ENCODE assay signal across 8 cellular contexts in genomic region chr6:99588618-99589289, GRCh38. TPM values are rescaled to one million over a fixed set of nuclear protein-coding genes. Genes with fewer than 3 reads are reported as not detected.
DNase-seq lines count a peak whose midpoint lies in the region; ATAC-seq and TF ChIP-seq lines count a peak whose summit lies in the region.

No MANE protein-coding gene starts in this region.

- peaks cover 93% of the 10 kb centered on the region for H3K27me3 Mint-ChIP-seq in nephron progenitor cell (ENCODE audit: low read depth, poor library complexity)

- peak overlapping the region; percentile 49 to 64 (median 56) for H3K4me3 ChIP-seq in fibroblast of lung (replicated peaks in 1 of 4; ENCODE audit: control extremely low read depth in 1 of 4, insufficient read depth in 1 of 4, low read depth in 3 of 4, low read length in 4 of 4)
- peak overlapping the region; percentile 78 for H3K4me3 ChIP-seq in thoracic aorta

- H3K27ac ChIP-seq in fibroblast of lung (ENCODE audit: insufficient read depth, low read length) = no peak overlapping the region
- no peak overlapping the region for H3K27ac ChIP-seq in thoracic aorta

- H3K9me3 ChIP-seq in fibroblast of lung (ENCODE audit: control insufficient read depth, insufficient read depth, low read depth, low read length) (no peaks in the 10 kb centered on the region), thoracic aorta (no peaks in the 10 kb centered on the region)

- no peaks in the 10 kb centered on the region for H3K36me3 Mint-ChIP-seq in nephron progenitor cell (ENCODE audit: low read depth)

- H3K9ac ChIP-seq in fibroblast of lung (ENCODE audit: insufficient read depth, low read length) = no peak overlapping the region

- peak overlapping the region; percentile 92 for H3K4me2 ChIP-seq in fibroblast of lung (ENCODE audit: extremely low read depth, insufficient read depth, low read length)

- H3K27me3 ChIP-seq in fibroblast of lung (ENCODE audit: control insufficient read depth, insufficient read depth, low read length) (peaks cover 34% of the 10 kb centered on the region), thoracic aorta (replicated peaks; ENCODE audit: insufficient read depth) (peaks cover 21% of the 10 kb centered on the region)

- H3K36me3 ChIP-seq in fibroblast of lung (ENCODE audit: control insufficient read depth, insufficient read depth, low read length) = no peaks in the 10 kb centered on the region
- H3K36me3 ChIP-seq in thoracic aorta = no peaks in the 10 kb centered on the region

- no peaks in the 10 kb centered on the region for H3K4me1 ChIP-seq in fibroblast of lung (ENCODE audit: control insufficient read depth, extremely low read depth, insufficient read depth, low read length)
- peaks cover 15 to 26% of the 10 kb centered on the region in 2 donors for H3K4me1 ChIP-seq in thoracic aorta (ENCODE audit: control insufficient read depth in 1 of 2, low read depth in 2 of 2)

- H3K9me3 Mint-ChIP-seq in nephron progenitor cell = no peaks in the 10 kb centered on the region

- no peak overlapping the region for H3K27ac Mint-ChIP-seq in nephron progenitor cell

- H2AFZ ChIP-seq in fibroblast of lung (ENCODE audit: low read length) = no peak overlapping the region

- no peaks in the 10 kb centered on the region for H4K20me1 ChIP-seq in fibroblast of lung (ENCODE audit: control insufficient read depth, extremely low read depth, insufficient read depth, low read length)

- peak; percentile 91 for ATAC-seq in GM19468 (IDR thresholded peaks at IDR 0.05; ENCODE audit: extremely low read depth, unreplicated experiment)
- peak; percentile 90 for ATAC-seq in HG03571 (IDR thresholded peaks at IDR 0.05; ENCODE audit: unreplicated experiment)
- ATAC-seq in thoracic aorta (ENCODE audit: insufficient number of reproducible peaks, low FRiP score, low read depth) = peak; percentile 74

- peaks cover 4% of the 10 kb centered on the region for H3K4me1 Mint-ChIP-seq in nephron progenitor cell

- H3K4me3 Mint-ChIP-seq in nephron progenitor cell = peak overlapping the region; percentile 82

- no peaks in the 10 kb centered on the region for H3K79me2 ChIP-seq in fibroblast of lung (ENCODE audit: control insufficient read depth, insufficient read depth, low read length)

- DNase-seq in D341Med (ENCODE audit: low spot score) (peak; percentile 90), NOMO-1 treated with DMSO at 0.1 percent for 48 hours (lab: John Stamatoyannopoulos, UW; ENCODE audit: unreplicated experiment) (peak; percentile 71), fibroblast of lung (ENCODE audit: low read depth in 2 of 2) (peak; percentile 65 to 71), nephron progenitor cell (peak; percentile 72), thoracic aorta (ENCODE audit: low spot score) (no peak)
- peak; percentile 76 to 82 for DNase-seq in activated T-cell treated with anti-CD3 and anti-CD28 coated beads, Interleukin-2, amount 50 U/mL, for 48 hours

- TF ChIP-seq CTCF in fibroblast of lung (conservative IDR thresholded peaks at IDR 0.05 in 1 of 2, IDR thresholded peaks at IDR 0.05 in 1 of 2; ENCODE audit: low read depth in 1 of 2, low read length in 2 of 2) (peak; percentile 24 to 44), nephron progenitor cell (IDR thresholded peaks at IDR 0.05) (peak; percentile 16), thoracic aorta (IDR thresholded peaks at IDR 0.05) (peak; percentile 41)

RNA-seq across cellular contexts. Expression of gene PRDM13, which starts 17.9 kb away (rescaled TPM):
- total RNA-seq in fibroblast of lung = not detected in 2 replicates
- not detected in 2 replicates for polyA plus RNA-seq in fibroblast of lung
- polyA plus RNA-seq in fibroblast of lung (2012) = not detected in 2 replicates
- not detected in 2 replicates for polyA minus RNA-seq in fibroblast of lung (ENCODE audit: low replicate concordance)
- total RNA-seq in thoracic aorta = not detected

RNA-seq across cellular contexts. Expression of gene CCNC, which starts 20.3 kb away (rescaled TPM):
- 50.0 and 57.0 TPM in 2 replicates for total RNA-seq in fibroblast of lung
- polyA plus RNA-seq in fibroblast of lung = 39.9 and 57.2 TPM in 2 replicates
- 34.1 and 35.2 TPM in 2 replicates for polyA plus RNA-seq in fibroblast of lung (2012)
- polyA minus RNA-seq in fibroblast of lung (ENCODE audit: low replicate concordance) = 2.6 and 16.8 TPM in 2 replicates
- total RNA-seq in thoracic aorta = 10 to 100 TPM; 25.2 to 50.6 TPM
